29 cellular contexts compared by ENCODE assay signal in the genomic region with DNA sequence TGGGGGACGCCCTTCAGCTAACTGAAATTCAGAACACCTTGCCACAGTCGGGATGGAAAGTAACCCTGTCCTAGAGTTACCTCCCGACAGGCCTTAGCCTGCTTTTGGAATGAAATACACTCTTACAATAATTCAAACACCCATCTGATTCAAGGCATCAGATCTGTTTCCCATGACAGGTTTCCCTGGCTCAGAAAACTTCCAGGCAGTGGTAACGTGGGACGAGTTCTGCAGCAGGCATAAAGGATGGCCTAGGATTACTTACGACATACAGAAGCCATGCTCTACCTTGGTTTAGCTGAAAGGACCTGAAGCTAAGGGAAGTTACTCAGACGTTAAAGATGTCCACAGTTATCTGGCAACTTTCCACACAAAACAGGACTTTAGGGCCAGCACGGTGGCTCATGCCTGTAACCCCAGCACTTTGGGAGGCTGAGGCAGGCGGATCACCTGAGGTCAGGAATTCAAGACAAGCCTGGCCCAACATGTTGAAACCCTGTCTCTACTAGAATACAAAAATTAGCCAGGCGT. TPM values are rescaled to one million over a fixed set of nuclear protein-coding genes. Genes with fewer than 3 reads are reported as not detected.
DNase-seq lines count a peak whose midpoint lies in the region; ATAC-seq, FAIRE-seq and TF ChIP-seq lines count a peak whose summit lies in the region.
"Had no signal": no experiment of that assay in that cellular context is flagged by ENCODE, and none has a peak within 500 bp of the region (broad histone marks: within the 10 kb centered on the region; RNA-seq: fewer than 3 reads in every experiment).

No MANE protein-coding gene starts in this region.

- CTCF ChIA-PET in MCF 10A (lab: Yijun Ruan, JAX), result interaction anchor here (1.7 kb wide), 1 partner anchor 70 kb away, joined by 5 read pairs; no protein-coding TSS in a partner anchor

- BruUV-seq in MCF 10A (replicated peaks; lab: Mats Ljungman, UMichigan), result no TSS peak

- H3K9me1 ChIP-seq in keratinocyte (ENCODE audit: control insufficient read depth, extremely low read depth, insufficient read depth, low read length), result peaks cover 5% of the 10 kb centered on the region

- H3K36me3 ChIP-seq in breast epithelium, result no peaks in the 10 kb centered on the region
- H3K36me3 ChIP-seq in bronchial epithelial cell (ENCODE audit: control insufficient read depth, insufficient read depth, low read length), result peaks cover 5% of the 10 kb centered on the region
- peaks cover 5 to 6% of the 10 kb centered on the region in 2 experiments for H3K36me3 ChIP-seq in keratinocyte (ENCODE audit: control insufficient read depth in 2 of 2, extremely low read depth in 1 of 2, insufficient read depth in 2 of 2, low read length in 2 of 2)

- H3K9me3 Mint-ChIP-seq in MCF 10A (ENCODE audit: unreplicated experiment) (no peaks in the 10 kb centered on the region), nephron progenitor cell (no peaks in the 10 kb centered on the region)

- H3K36me3 Mint-ChIP-seq in MCF 10A (ENCODE audit: insufficient read depth, unreplicated experiment) (peaks cover 41% of the 10 kb centered on the region), nephron progenitor cell (ENCODE audit: low read depth) (peaks cover 38% of the 10 kb centered on the region)

- dilution Hi-C loops in keratinocyte (cut with MboI; ENCODE audit: extremely low pct_ligation_motif_present, low sequenced_read_pairs), result no loop called here

- no peaks in the 10 kb centered on the region for H3K4me1 Mint-ChIP-seq in MCF 10A (ENCODE audit: insufficient read depth, unreplicated experiment)
- peaks cover 6% of the 10 kb centered on the region for H3K4me1 Mint-ChIP-seq in nephron progenitor cell

- intact Hi-C loops in MCF 10A (cut with micrococcal nuclease), result no loop called here
- intact Hi-C loops in breast epithelium (cut with DNase I; ENCODE audit: low total_unique reads), result no loop called here

- POLR2A ChIA-PET in MCF 10A (lab: Yijun Ruan, JAX), result no interaction called here

- peak overlapping the region; percentile 17 for H3K4me2 ChIP-seq in keratinocyte (ENCODE audit: control insufficient read depth, extremely low read depth, insufficient read depth, low read depth, low read length)

- H3K79me2 ChIP-seq in keratinocyte (ENCODE audit: control insufficient read depth, insufficient read depth, low read length), result peaks cover 42% of the 10 kb centered on the region

- H3K27me3 Mint-ChIP-seq in MCF 10A (ENCODE audit: insufficient read depth, unreplicated experiment) (no peaks in the 10 kb centered on the region), nephron progenitor cell (ENCODE audit: low read depth, poor library complexity) (peaks cover 3% of the 10 kb centered on the region)

- no peak overlapping the region for H3K27ac Mint-ChIP-seq in MCF 10A (ENCODE audit: low read depth, unreplicated experiment)
- H3K27ac Mint-ChIP-seq in nephron progenitor cell, result no peak overlapping the region

- H3K27me3 ChIP-seq in breast epithelium (no peaks in the 10 kb centered on the region), bronchial epithelial cell (ENCODE audit: control insufficient read depth, insufficient read depth, low read length) (no peaks in the 10 kb centered on the region), keratinocyte (ENCODE audit: control insufficient read depth, extremely low read depth, insufficient read depth, low read length) (no peaks in the 10 kb centered on the region)

- H3K9me3 ChIP-seq in breast epithelium, result no peaks in the 10 kb centered on the region
- H3K9me3 ChIP-seq in keratinocyte (ENCODE audit: control insufficient read depth, low read depth, low read length), result no peaks in the 10 kb centered on the region

- H3K4me1 ChIP-seq in breast epithelium (peaks cover 0 to 7% of the 10 kb centered on the region in 2 donors), keratinocyte (ENCODE audit: control insufficient read depth, extremely low read depth, insufficient read depth, low read length) (peaks cover 11% of the 10 kb centered on the region)

- H3K4me3 ChIP-seq in breast epithelium (no peak overlapping the region), bronchial epithelial cell (ENCODE audit: low read depth, low read length) (no peak overlapping the region), keratinocyte (ENCODE audit: control insufficient read depth in 2 of 3, extremely low read depth in 1 of 3, insufficient read depth in 2 of 3, low read depth in 1 of 3, low read length in 3 of 3) (no peak overlapping the region)
- H3K4me3 ChIP-seq: GM23248 had no signal

- TF ChIP-seq POLR2A in breast epithelium (IDR thresholded peaks at IDR 0.05), result no peak

- TF ChIP-seq CTCF in MCF 10A (IDR thresholded peaks at IDR 0.05; ENCODE audit: unreplicated experiment) (no peak), breast epithelium (IDR thresholded peaks at IDR 0.05) (no peak), bronchial epithelial cell (IDR thresholded peaks at IDR 0.05; ENCODE audit: insufficient read depth, low read length, severe bottlenecking) (no peak), keratinocyte (optimal IDR thresholded peaks at IDR 0.05 in 1 of 3, IDR thresholded peaks at IDR 0.05 in 1 of 3, conservative IDR thresholded peaks at IDR 0.05 in 1 of 3; ENCODE audit: extremely low read depth in 1 of 3, insufficient read depth in 2 of 3, low read length in 3 of 3) (no peak), nephron progenitor cell (IDR thresholded peaks at IDR 0.05) (no peak)

- no peak overlapping the region for H3K9ac ChIP-seq in keratinocyte (ENCODE audit: control insufficient read depth, extremely low read depth, insufficient read depth, low read length)
- H3K9ac ChIP-seq: GM23248 had no signal

- H3K4me3 Mint-ChIP-seq in MCF 10A (ENCODE audit: unreplicated experiment), result no peak overlapping the region
- no peak overlapping the region for H3K4me3 Mint-ChIP-seq in nephron progenitor cell

- no peak overlapping the region for H3K27ac ChIP-seq in breast epithelium
- H3K27ac ChIP-seq in keratinocyte (ENCODE audit: control insufficient read depth, insufficient read depth, low read length), result peak overlapping the region; percentile 16
- H3K27ac ChIP-seq: GM23248 had no signal

- DNase-seq in MCF 10A (ENCODE audit: unreplicated experiment) (peak; percentile 18), breast epithelium (ENCODE audit: low spot score in 2 of 2) (no peak), bronchial epithelial cell (ENCODE audit: low read depth) (peak; percentile 75), keratinocyte (ENCODE audit: low read depth, low spot score) (peak; percentile 9), nephron progenitor cell (no peak), occipital lobe (lab: John Stamatoyannopoulos, UW) (no peak)
- DNase-seq: 8988T, ACHN, Calu3, DMS153, DND-41, GM23248, HCEC 1CT, IMR-90, KG1, MM.1S, NCI-H1048, NCI-H1417 treated with DMSO at 0.1 percent for 48 hours, NCI-H1694 treated with DMSO at 0.1 percent for 48 hours, NCI-H2081 treated with DMSO at 0.1 percent for 48 hours, NCI-H2171, NCI-H226, NCI-H510A, NCI-H69, RPMI8226, SHP77 treated with DMSO at 0.1 percent for 48 hours had no signal

- H2AFZ ChIP-seq in keratinocyte (ENCODE audit: control insufficient read depth, low read length), result no peak overlapping the region
- H2AFZ ChIP-seq: GM23248 had no signal

- no peaks in the 10 kb centered on the region for H4K20me1 ChIP-seq in keratinocyte (ENCODE audit: control insufficient read depth, extremely low read depth, insufficient read depth, low read length)

- ATAC-seq in HG03571 (IDR thresholded peaks at IDR 0.05; ENCODE audit: unreplicated experiment), result no peak

- no peak for FAIRE-seq in bronchial epithelial cell (lab: Jason Lieb, UNC)
- peak; percentile 29 for FAIRE-seq in keratinocyte (lab: Jason Lieb, UNC)
- FAIRE-seq: GM19239, HTR-8/SVneo had no signal

RNA-seq across cellular contexts. Expression of a gene that starts 5.0 kb away (rescaled TPM):
- total RNA-seq in MCF 10A (2022) (13.2 and 13.7 TPM in 2 replicates), breast epithelium (10 to 100 TPM; 10.2 to 25.3 (median 14.1) TPM), bronchial epithelial cell (5.0 and 5.6 TPM in 2 replicates), occipital lobe (10.3 TPM)
- 7.4 to 9.9 TPM (median 9.4 TPM) in 3 replicates for polyA plus RNA-seq in keratinocyte
- polyA plus RNA-seq in keratinocyte (2011; ENCODE audit: low read depth), result 6.4 TPM
- 6.0 and 6.8 TPM in 2 replicates for polyA plus RNA-seq in keratinocyte (2011; cell fraction: cytosol; rRNA removed)
- polyA plus RNA-seq in keratinocyte (2011; cell fraction: nucleus; rRNA removed), result 18.0 and 18.9 TPM in 2 replicates
- polyA plus RNA-seq in keratinocyte (2012; ENCODE audit: low replicate concordance), result 6.3 and 8.0 TPM in 2 replicates
- polyA minus RNA-seq in keratinocyte, result 5.2 to 8.2 TPM (median 5.8 TPM) in 3 replicates
- polyA minus RNA-seq in keratinocyte (2011; cell fraction: cytosol; rRNA and poly(A)+ RNA removed), result 2.5 TPM
- polyA minus RNA-seq in keratinocyte (2011; cell fraction: nucleus; rRNA and poly(A)+ RNA removed), result 4.6 and 7.8 TPM in 2 replicates

Comparison
In these comparisons a context has a peak if more than half of its experiments do, and no peak if none do; other contexts are left out.
1. DNase-seq: peak in MCF 10A (single experiment), bronchial epithelial cell (single experiment) and keratinocyte (single experiment); none in breast epithelium (0 of 2), nephron progenitor cell (single experiment) and occipital lobe (single experiment).